Comparison of ENCODE assay signal across 10 cellular contexts in genomic region chr2:174341995-174342571, GRCh38. TPM values are rescaled to one million over a fixed set of nuclear protein-coding genes. Genes with fewer than 3 reads are reported as not detected.
A peak's percentile ranks its signal among the peaks of the same experiment; 100 is the strongest.
DNase-seq lines count a peak whose midpoint lies in the region; ATAC-seq, FAIRE-seq and TF ChIP-seq lines count a peak whose summit lies in the region.
"Had no signal": no experiment of that assay in that cellular context is flagged by ENCODE, and none has a peak within 500 bp of the region (broad histone marks: within the 10 kb centered on the region; RNA-seq: fewer than 3 reads in every experiment).

No MANE protein-coding gene starts in this region.

- FAIRE-seq in small intestine (lab: Jason Lieb, UNC), result no peak

- no peaks in the 10 kb centered on the region for H3K9me3 Mint-ChIP-seq in osteocyte (ENCODE audit: unreplicated experiment)

- DNase-seq in Panc1 (ENCODE audit: low read depth, low spot score), result no peak
- no peak for DNase-seq in fibroblast of mammary gland (ENCODE audit: low read depth)
- no peak for DNase-seq in osteocyte (ENCODE audit: extremely low spot score, unreplicated experiment)
- no peak for DNase-seq in small intestine
- DNase-seq in effector memory CD4-positive, alpha-beta T cell, result no peak
- DNase-seq: NCI-H187 had no signal

- CTCF ChIA-PET in Panc1 (lab: Charles Lee), result interaction anchor here (0.6 to 1.1 kb wide), 6 partner anchors 13 to 936 kb away, joined by 3 to 8 read pairs (median 5); partner anchors contain the start of gene OLA1

- WGBS in small intestine, 3 donors, result 4 to 6% (median 5%) methylated on average over 34 to 47 of the region's 47 CpGs

- intact Hi-C loops in Panc1 (cut with micrococcal nuclease; ENCODE audit: unreplicated experiment), result loop anchor here (1.0 to 10.0 kb wide), 3 partner anchors 184 to 939 kb away; no protein-coding TSS in a partner anchor

- peak overlapping the region; percentile 66 for H3K4me3 Mint-ChIP-seq in osteocyte (ENCODE audit: unreplicated experiment)

- H3K27ac Mint-ChIP-seq in osteocyte (ENCODE audit: unreplicated experiment), result no peak overlapping the region

- H3K27ac ChIP-seq in Panc1 (ENCODE audit: low read length) (no peak overlapping the region), small intestine (ENCODE audit: low read depth in 1 of 2, low read length in 1 of 2) (no peak overlapping the region)
- H3K27ac ChIP-seq in effector memory CD4-positive, alpha-beta T cell (ENCODE audit: insufficient read depth, low read length, poor library complexity, severe bottlenecking), result no peak overlapping the region

- H3K36me3 Mint-ChIP-seq in osteocyte (ENCODE audit: unreplicated experiment), result peaks cover 9% of the 10 kb centered on the region

- H3K4me3 ChIP-seq in Panc1 (ENCODE audit: low read depth in 2 of 2, low read length in 2 of 2) (peak overlapping the region; percentile 36 to 55), fibroblast of mammary gland (ENCODE audit: control insufficient read depth, low read depth, low read length) (peak overlapping the region; percentile 27), small intestine (ENCODE audit: low read depth in 1 of 2, low read length in 2 of 2) (peak overlapping the region in 1 of 2 donors; percentile 31)
- no peak overlapping the region for H3K4me3 ChIP-seq in effector memory CD4-positive, alpha-beta T cell (ENCODE audit: insufficient read depth, low read depth, low read length, poor library complexity, severe bottlenecking)

- ATAC-seq in GM19395 (IDR thresholded peaks at IDR 0.05; ENCODE audit: unreplicated experiment), result peak; percentile 12
- peak; percentile 49 for ATAC-seq in Panc1
- no peak for ATAC-seq in GM19351 (IDR thresholded peaks at IDR 0.05; ENCODE audit: unreplicated experiment)
- ATAC-seq in GM18909 (IDR thresholded peaks at IDR 0.05; ENCODE audit: poor library complexity, unreplicated experiment), result no peak

- TF ChIP-seq CTCF in Panc1 (IDR thresholded peaks at IDR 0.05), result no peak
- no peak for TF ChIP-seq CTCF in fibroblast of mammary gland (conservative IDR thresholded peaks at IDR 0.05; ENCODE audit: control insufficient read depth, insufficient read depth, low read depth, low read length)
- no peak for TF ChIP-seq CTCF in osteocyte (IDR thresholded peaks at IDR 0.05)

- POLR2A ChIA-PET in Panc1 (lab: Charles Lee), result no interaction called here

- BruUV-seq in Panc1 (replicated peaks; lab: Mats Ljungman, UMichigan), result no TSS peak

- peaks cover 10% of the 10 kb centered on the region for H3K4me1 ChIP-seq in Panc1 (ENCODE audit: control insufficient read depth, insufficient read depth, low read length)
- peaks cover 0 to 9% of the 10 kb centered on the region in 2 donors for H3K4me1 ChIP-seq in small intestine (ENCODE audit: control insufficient read depth in 2 of 2, insufficient read depth in 1 of 2, low read depth in 1 of 2, low read length in 1 of 2)
- H3K4me1 ChIP-seq in effector memory CD4-positive, alpha-beta T cell (ENCODE audit: control insufficient read depth, insufficient read depth, low read length, poor library complexity, severe bottlenecking), result peaks cover 45% of the 10 kb centered on the region

- H3K36me3 ChIP-seq in Panc1 (ENCODE audit: control insufficient read depth, insufficient read depth, low read length), result no peaks in the 10 kb centered on the region
- no peaks in the 10 kb centered on the region for H3K36me3 ChIP-seq in small intestine (ENCODE audit: control insufficient read depth in 2 of 2, insufficient read depth in 2 of 2, low read length in 2 of 2)
- H3K36me3 ChIP-seq in effector memory CD4-positive, alpha-beta T cell (ENCODE audit: control insufficient read depth, insufficient read depth, low read length), result no peaks in the 10 kb centered on the region

- in situ Hi-C loops in Panc1 (cut with HindIII; ENCODE audit: low pct_unique_long_range_greater_than_20kb, low sequenced_read_pairs), result no loop called here

- H3K27me3 ChIP-seq in Panc1 (ENCODE audit: control insufficient read depth, insufficient read depth, low read length), result no peaks in the 10 kb centered on the region
- H3K27me3 ChIP-seq in small intestine (ENCODE audit: control insufficient read depth in 2 of 2, insufficient read depth in 2 of 2, low read length in 2 of 2), result peaks cover 9 to 40% of the 10 kb centered on the region in 2 donors
- peaks cover 79% of the 10 kb centered on the region for H3K27me3 ChIP-seq in effector memory CD4-positive, alpha-beta T cell (replicated peaks; ENCODE audit: control insufficient read depth, insufficient read depth, low read length, poor library complexity, severe bottlenecking)

- H3K27me3 Mint-ChIP-seq in osteocyte (ENCODE audit: unreplicated experiment), result peaks cover 71% of the 10 kb centered on the region

- H3K9me3 ChIP-seq in Panc1 (ENCODE audit: control insufficient read depth, insufficient read depth, low read depth, low read length) (no peaks in the 10 kb centered on the region), small intestine (ENCODE audit: control insufficient read depth, low read depth) (no peaks in the 10 kb centered on the region)
- H3K9me3 ChIP-seq in effector memory CD4-positive, alpha-beta T cell (ENCODE audit: control insufficient read depth, low read length), result no peaks in the 10 kb centered on the region

- H3K4me1 Mint-ChIP-seq in osteocyte (ENCODE audit: unreplicated experiment), result peaks cover 30% of the 10 kb centered on the region

RNA-seq across cellular contexts. Expression of gene SP9, which starts 7.3 kb away (rescaled TPM):
- total RNA-seq in Panc1 (2021; ENCODE audit: unreplicated experiment) (not detected), osteocyte (not detected in 2 replicates)
- not detected for polyA plus RNA-seq in Panc1 (2012; ENCODE audit: insufficient read length)
- not detected for polyA plus RNA-seq in small intestine
- total RNA-seq: liver had no signal
- polyA plus RNA-seq: liver had no signal

RNA-seq across cellular contexts. Expression of gene SCRN3, which starts 53.4 kb away (rescaled TPM):
- total RNA-seq in Panc1 (2021; ENCODE audit: unreplicated experiment), result 16.2 TPM
- polyA plus RNA-seq in Panc1 (2012; ENCODE audit: insufficient read length), result 11.7 TPM
- 35.1 and 35.2 TPM in 2 replicates for total RNA-seq in osteocyte
- 10 to 100 TPM; 11.1 to 33.3 (median 15.2) TPM for polyA plus RNA-seq in small intestine

Comparison
In these comparisons a context has a peak if more than half of its experiments do, and no peak if none do; other contexts are left out.
1. ATAC-seq: peak in GM19395 (single experiment) and Panc1 (single experiment); none in GM19351 (single experiment) and GM18909 (single experiment).